22 cellular contexts compared by ENCODE assay signal in genomic region chr18:46095532-46095931, GRCh38. TPM values are rescaled to one million over a fixed set of nuclear protein-coding genes. Genes with fewer than 3 reads are reported as not detected.
A peak's percentile ranks its signal among the peaks of the same experiment; 100 is the strongest.
DNase-seq lines count a peak whose midpoint lies in the region; ATAC-seq and TF ChIP-seq lines count a peak whose summit lies in the region.
"Had no signal": no experiment of that assay in that cellular context is flagged by ENCODE, and none has a peak within 500 bp of the region (broad histone marks: within the 10 kb centered on the region; RNA-seq: fewer than 3 reads in every experiment).

No MANE protein-coding gene starts in this region.

- no peaks in the 10 kb centered on the region for H3K27me3 Mint-ChIP-seq in endodermal cell (ENCODE audit: insufficient read depth)
- H3K27me3 Mint-ChIP-seq: activated CD4-positive, alpha-beta T cell treated with anti-CD3 and anti-CD28 coated beads, Interleukin-2, amount 10 ng/mL, durations not matched to agents 24 days and 14 days had no signal

- no peak for ATAC-seq in heart left ventricle
- no peak for ATAC-seq in gastrocnemius medialis
- no peak for ATAC-seq in HG03039 (IDR thresholded peaks at IDR 0.05; ENCODE audit: unreplicated experiment)
- ATAC-seq: sciatic nerve had no signal

- peaks cover 0 to 71% (median 38%) of the 10 kb centered on the region in 12 donors for H3K4me1 ChIP-seq in heart left ventricle
- H3K4me1 ChIP-seq in endodermal cell (ENCODE audit: control insufficient read depth, insufficient read depth, low read length): no peaks in the 10 kb centered on the region
- H3K4me1 ChIP-seq in gastrocnemius medialis: peaks cover 41 to 48% of the 10 kb centered on the region in 2 donors

- no peak overlapping the region for H3K9ac ChIP-seq in endodermal cell (ENCODE audit: extremely low read depth, low read length, poor library complexity, severe bottlenecking)
- H3K9ac ChIP-seq: neural progenitor cell had no signal

- POLR2A ChIA-PET in RWPE1 (lab: Yijun Ruan, JAX; ENCODE audit: low non-redundant PET): no interaction called here

- WGBS in heart left ventricle, 4 donors: 68 to 83% (median 77%) methylated on average over 10 of the region's 10 CpGs
- 93 to 99% methylated on average over 5 to 9 of the region's 10 CpGs for WGBS in endodermal cell (ENCODE audit: insufficient coverage in 1 of 2, insufficient read length in 1 of 2), 2 experiments

- peak overlapping the region; percentile 22 for H3K4me3 Mint-ChIP-seq in endodermal cell

- TF ChIP-seq POLR2A in heart left ventricle (IDR thresholded peaks at IDR 0.05) (no peak), gastrocnemius medialis (IDR thresholded peaks at IDR 0.05) (no peak)

- H3K9me3 Mint-ChIP-seq in endodermal cell: peaks cover 5% of the 10 kb centered on the region
- H3K9me3 Mint-ChIP-seq: activated CD4-positive, alpha-beta T cell treated with anti-CD3 and anti-CD28 coated beads, Interleukin-2, amount 10 ng/mL, durations not matched to agents 24 days and 14 days had no signal

- H3K36me3 ChIP-seq in heart left ventricle: peaks cover 0 to 56% (median 45%) of the 10 kb centered on the region in 9 donors
- H3K36me3 ChIP-seq in endodermal cell (ENCODE audit: control insufficient read depth, insufficient read depth, low read length): peaks cover 53% of the 10 kb centered on the region
- H3K36me3 ChIP-seq in gastrocnemius medialis: peaks cover 0 to 42% of the 10 kb centered on the region in 2 donors

- H3K27me3 ChIP-seq in heart left ventricle (no peaks in the 10 kb centered on the region), endodermal cell (ENCODE audit: control insufficient read depth, insufficient read depth, low read length, poor library complexity, severe bottlenecking) (no peaks in the 10 kb centered on the region), gastrocnemius medialis (no peaks in the 10 kb centered on the region)
- H3K27me3 ChIP-seq: MG63, neural progenitor cell, testis had no signal

- H3K4me3 ChIP-seq in heart left ventricle (peak overlapping the region in 8 of 12 donors; percentile 69 to 98 (median 90)), endodermal cell (ENCODE audit: low read length) (peak overlapping the region; percentile 59), gastrocnemius medialis (peak overlapping the region in 2 of 4 donors; percentile 83 to 86)
- H3K4me3 ChIP-seq: neural progenitor cell had no signal

- CTCF ChIA-PET in RWPE1 (lab: Yijun Ruan, JAX): no interaction called here

- H3K36me3 Mint-ChIP-seq in endodermal cell (ENCODE audit: low read depth): peaks cover 52% of the 10 kb centered on the region

- H3K27ac ChIP-seq in heart left ventricle: peak overlapping the region in 2 of 12 donors; percentile 12 to 96
- peak overlapping the region; percentile 30; the same call in 1 of the 2 replicates for H3K27ac ChIP-seq in RWPE1
- H3K27ac ChIP-seq in endodermal cell (ENCODE audit: low read depth, low read length): no peak overlapping the region
- H3K27ac ChIP-seq in gastrocnemius medialis: peak overlapping the region; percentile 92 to 97 (median 94)
- H3K27ac ChIP-seq: neural progenitor cell had no signal

- no peak for DNase-seq in heart left ventricle
- no peak for DNase-seq in cardiac septum (ENCODE audit: low spot score)
- no peak for DNase-seq in RWPE1 (ENCODE audit: low spot score)
- no peak for DNase-seq in endodermal cell
- no peak for DNase-seq in gastrocnemius medialis
- no peak for DNase-seq in retina
- no peak for DNase-seq in activated CD4-positive, alpha-beta T cell treated with anti-CD3 and anti-CD28 coated beads, Interleukin-2, amount 50 U/mL, for 1 hour
- DNase-seq: activated CD4-positive, alpha-beta T cell treated with anti-CD3 and anti-CD28 coated beads, Interleukin-2, amount 10 ng/mL, durations not matched to agents 24 days and 14 days; amygdala; dermis blood vessel endothelial cell; GF-D8; HCEC 1CT; mammary epithelial cell; MG63; NCI-H187; NCI-H446; stimulated activated CD4-positive, alpha-beta T cell treated with anti-CD3 and anti-CD28 coated beads, Interleukin-2, amount 100 ng/mL, for 24 hours; T-helper 9 cell; testis had no signal

- TF ChIP-seq CTCF in heart left ventricle (IDR thresholded peaks at IDR 0.05) (no peak), RWPE1 (conservative IDR thresholded peaks at IDR 0.05; ENCODE audit: low read depth) (no peak), endodermal cell (conservative IDR thresholded peaks at IDR 0.05) (no peak), gastrocnemius medialis (IDR thresholded peaks at IDR 0.05 in 4 of 5, conservative IDR thresholded peaks at IDR 0.05 in 1 of 5) (no peak)

- intact Hi-C loops in heart left ventricle (cut with DNase I) (loop anchor here in 2 of 10 donors (10.0 kb wide), 2 partner anchors 131 to 591 kb away; partner anchors contain the start of gene EPG5 (in 1 of the 2)), cardiac septum (cut with DNase I) (no loop called here), gastrocnemius medialis (cut with DNase I; ENCODE audit: low total_unique reads) (no loop called here)

- in situ Hi-C loops in gastrocnemius medialis (cut with MboI; ENCODE audit: low sequenced_read_pairs in 4 of 4): loop anchor here in 1 of 4 donors (25.0 kb wide), 1 partner anchor 183 kb away; no protein-coding TSS in a partner anchor

- no peak overlapping the region for H3K27ac Mint-ChIP-seq in endodermal cell
- H3K27ac Mint-ChIP-seq: neural progenitor cell had no signal

- no peaks in the 10 kb centered on the region for H3K9me3 ChIP-seq in heart left ventricle
- H3K9me3 ChIP-seq in endodermal cell (ENCODE audit: control insufficient read depth, low read length): peaks cover 13% of the 10 kb centered on the region
- H3K9me3 ChIP-seq in gastrocnemius medialis: no peaks in the 10 kb centered on the region
- H3K9me3 ChIP-seq: MG63, testis had no signal

- peaks cover 15% of the 10 kb centered on the region for H3K4me1 Mint-ChIP-seq in endodermal cell

RNA-seq across cellular contexts. Expression of gene ATP5F1A, which starts 2.6 kb away (rescaled TPM):
- total RNA-seq in heart left ventricle: 1,000 to 10,000 TPM; 1,078 to 3,149 (median 1,758) TPM
- 1,000 to 10,000 TPM in 1 of 2 donors, 100 to 1,000 TPM in 1; 926 to 1,050 TPM for polyA plus RNA-seq in heart left ventricle
- total RNA-seq in cardiac septum: 1,569 TPM
- 100 to 1,000 TPM; 608 to 706 TPM for total RNA-seq in endodermal cell
- polyA plus RNA-seq in endodermal cell (2013, experiment 1 of 2): 609 TPM
- polyA plus RNA-seq in endodermal cell (2013, experiment 2 of 2): 550 TPM
- 1,000 to 10,000 TPM in 1 of 4 donors, 100 to 1,000 TPM in 3; 845 to 1,536 (median 877) TPM for total RNA-seq in gastrocnemius medialis

RNA-seq across cellular contexts. Expression of gene HAUS1, which starts 8.7 kb away (rescaled TPM):
- total RNA-seq in heart left ventricle (10 to 100 TPM in 4 of 9 donors, 1 to 10 TPM in 5; 6.7 to 15.1 (median 9.5) TPM), cardiac septum (7.8 TPM), endodermal cell (100 to 1,000 TPM in 1 of 2 donors, 10 to 100 TPM in 1; 80.1 to 130 TPM), gastrocnemius medialis (10 to 100 TPM in 3 of 4 donors, 1 to 10 TPM in 1; 8.1 to 20.6 (median 13.3) TPM)
- polyA plus RNA-seq in heart left ventricle: 10 to 100 TPM; 13.0 to 18.6 TPM
- polyA plus RNA-seq in endodermal cell (2013, experiment 1 of 2): 110 TPM
- 113 TPM for polyA plus RNA-seq in endodermal cell (2013, experiment 2 of 2)

RNA-seq across cellular contexts. Expression of gene PSTPIP2, which starts 23.5 kb away (rescaled TPM):
- total RNA-seq in heart left ventricle: 10 to 100 TPM in 1 of 9 donors, 1 to 10 TPM in 8; 1.2 to 15.0 (median 2.9) TPM
- polyA plus RNA-seq in heart left ventricle: 1 to 10 TPM in 1 of 2 donors, under 1 TPM in 1; 0.65 to 1.6 TPM
- total RNA-seq in cardiac septum: 1.3 TPM
- total RNA-seq in endodermal cell: 10 to 100 TPM; 10.6 to 10.8 TPM
- polyA plus RNA-seq in endodermal cell (2013, experiment 1 of 2): 6.3 TPM
- polyA plus RNA-seq in endodermal cell (2013, experiment 2 of 2): 6.2 TPM
- total RNA-seq in gastrocnemius medialis: 10 to 100 TPM in 2 of 4 donors, 1 to 10 TPM in 2; 8.4 to 18.2 (median 10.3) TPM
